Comparison of ENCODE assay signal across 16 cellular contexts in the genomic region with DNA sequence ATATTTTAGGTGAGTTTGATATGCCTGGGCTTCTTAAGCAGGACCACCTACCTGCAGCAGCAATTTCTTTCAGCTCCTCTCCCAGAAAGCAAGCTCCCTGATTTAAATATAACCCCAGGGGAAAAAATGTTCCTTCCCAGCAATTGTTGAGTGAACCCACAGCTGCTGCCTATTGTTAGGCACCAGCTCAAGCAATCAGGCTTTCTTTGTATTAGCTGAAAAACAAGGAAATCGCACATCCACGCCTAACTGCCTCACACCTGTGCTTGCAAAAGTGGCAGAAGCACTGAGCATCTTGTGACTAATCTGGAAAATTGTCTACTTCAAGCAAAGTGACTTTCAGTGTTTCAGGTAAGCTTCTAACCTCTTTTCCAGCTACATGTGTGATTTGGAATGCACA.
DNase-seq lines count a peak whose midpoint lies in the region; FAIRE-seq and TF ChIP-seq lines count a peak whose summit lies in the region.
"Had no signal": no experiment of that assay in that cellular context is flagged by ENCODE, and none has a peak within 500 bp of the region (broad histone marks: within the 10 kb centered on the region; RNA-seq: fewer than 3 reads in every experiment).

No MANE protein-coding gene starts in this region.

- H3K4me2 ChIP-seq in OCI-LY7 (ENCODE audit: low read length) = peak overlapping the region; percentile 32; the same call in 1 of the 2 replicates
- H3K4me2 ChIP-seq in neural cell (ENCODE audit: low read length) = no peak overlapping the region

- H3K9me3 ChIP-seq in ES-I3 (ENCODE audit: control insufficient read depth, insufficient read depth, low read length) (no peaks in the 10 kb centered on the region), OCI-LY7 (ENCODE audit: low read length) (no peaks in the 10 kb centered on the region), neural cell (ENCODE audit: low read length) (no peaks in the 10 kb centered on the region), ovary (no peaks in the 10 kb centered on the region)
- H3K9me3 ChIP-seq: Peyer's patch, right lobe of liver had no signal

- peak; percentile 72 for DNase-seq in NCI-H1436 treated with DMSO at 0.1 percent for 48 hours (lab: John Stamatoyannopoulos, UW)
- peak; percentile 60 for DNase-seq in OCI-LY7 (ENCODE audit: low spot score)
- no peak for DNase-seq in urothelium cell line (ENCODE audit: low spot score)
- no peak for DNase-seq in ovary
- DNase-seq in LoVo (ENCODE audit: low spot score) = no peak
- DNase-seq: activated T-cell treated with anti-CD3 and anti-CD28 coated beads, Interleukin-2, amount 50 U/mL, for 4 hours; CD4-positive, alpha-beta T cell; DND-41; effector memory CD4-positive, alpha-beta T cell; Kasumi-1; NCI-H187 treated with DMSO at 0.1 percent for 48 hours; NCI-H526; Peyer's patch; right lobe of liver had no signal

- 27 to 31% (median 29%) methylated on average over 2 of the region's 2 CpGs for WGBS in ovary, 3 donors

- H4K20me1 ChIP-seq in OCI-LY7 (ENCODE audit: insufficient read depth, low read length) = no peaks in the 10 kb centered on the region
- no peaks in the 10 kb centered on the region for H4K20me1 ChIP-seq in neural cell (ENCODE audit: insufficient read depth)

- no peak for TF ChIP-seq EP300 in neural cell (conservative IDR thresholded peaks at IDR 0.05; ENCODE audit: poor library complexity, severe bottlenecking)
- TF ChIP-seq EP300 in ovary (IDR thresholded peaks at IDR 0.05) = no peak

- TF ChIP-seq CTCF in OCI-LY7 (conservative IDR thresholded peaks at IDR 0.05; ENCODE audit: low read length) (no peak), neural cell (IDR thresholded peaks at IDR 0.05; ENCODE audit: poor library complexity, severe bottlenecking) (no peak), ovary (IDR thresholded peaks at IDR 0.05) (no peak)

- H3K79me2 ChIP-seq in OCI-LY7 (ENCODE audit: insufficient read depth, low read depth, low read length) (no peaks in the 10 kb centered on the region), neural cell (replicated peaks; ENCODE audit: insufficient read depth, low read length) (no peaks in the 10 kb centered on the region)

- H3K9ac ChIP-seq in ES-I3 (ENCODE audit: low read depth, low read length) = peak overlapping the region; percentile 48
- H3K9ac ChIP-seq in neural cell (ENCODE audit: low read length) = no peak overlapping the region

- H3K27me3 ChIP-seq in neural cell (ENCODE audit: insufficient read depth, low read depth, low read length) (no peaks in the 10 kb centered on the region), ovary (no peaks in the 10 kb centered on the region)
- H3K27me3 ChIP-seq: Peyer's patch, right lobe of liver had no signal

- no peaks in the 10 kb centered on the region for H3K36me3 ChIP-seq in ES-I3 (ENCODE audit: insufficient read depth, low read length)
- H3K36me3 ChIP-seq in OCI-LY7 (ENCODE audit: insufficient read depth, low read length) = no peaks in the 10 kb centered on the region
- H3K36me3 ChIP-seq in neural cell (ENCODE audit: insufficient read depth, low read length) = no peaks in the 10 kb centered on the region
- no peaks in the 10 kb centered on the region for H3K36me3 ChIP-seq in ovary
- H3K36me3 ChIP-seq: Peyer's patch, right lobe of liver had no signal

- H3K4me3 ChIP-seq in OCI-LY7 (ENCODE audit: low read depth, low read length, poor library complexity, severe bottlenecking) = no peak overlapping the region
- peak overlapping the region; percentile 15 for H3K4me3 ChIP-seq in neural cell (ENCODE audit: low read length)
- H3K4me3 ChIP-seq in ovary = no peak overlapping the region
- H3K4me3 ChIP-seq: Peyer's patch, right lobe of liver had no signal

- CTCF ChIA-PET in OCI-LY7 (lab: Charles Lee; ENCODE audit: unreplicated experiment) = interaction anchor here (0.6 kb wide), 1 partner anchor 9 kb away, joined by 3 read pairs; no protein-coding TSS in a partner anchor

- POLR2A ChIA-PET in OCI-LY7 (lab: Charles Lee) = interaction anchor here (1.9 kb wide), 1 partner anchor 24 kb away, joined by 5 read pairs; no protein-coding TSS in a partner anchor

- no peak for TF ChIP-seq RAD21 in neural cell (conservative IDR thresholded peaks at IDR 0.05)

- H3K27ac ChIP-seq in OCI-LY7 (ENCODE audit: low read depth, low read length, poor library complexity, severe bottlenecking) = peak overlapping the region; percentile 62
- H3K27ac ChIP-seq in neural cell (ENCODE audit: low read length) = no peak overlapping the region
- no peak overlapping the region for H3K27ac ChIP-seq in ovary
- H3K27ac ChIP-seq: Peyer's patch, right lobe of liver had no signal

- H3K9me2 ChIP-seq in OCI-LY7 (ENCODE audit: insufficient read depth, low read length) (no peaks in the 10 kb centered on the region), neural cell (ENCODE audit: insufficient read depth, low read length) (no peaks in the 10 kb centered on the region)

- intact Hi-C loops in OCI-LY7 (cut with micrococcal nuclease; ENCODE audit: unreplicated experiment) (no loop called here), ovary (cut with DNase I) (no loop called here)

- BruUV-seq in OCI-LY7 (replicated peaks; lab: Mats Ljungman, UMichigan) = no TSS peak

- no peaks in the 10 kb centered on the region for H3F3A ChIP-seq in neural cell (ENCODE audit: insufficient read depth, low read length, poor library complexity, severe bottlenecking)

- H3K4me1 ChIP-seq in ES-I3 (ENCODE audit: insufficient read depth, low read length) (peaks cover 52% of the 10 kb centered on the region), OCI-LY7 (ENCODE audit: insufficient read depth, low read length, poor library complexity, severe bottlenecking) (peaks cover 27% of the 10 kb centered on the region), ovary (ENCODE audit: insufficient read depth) (no peaks in the 10 kb centered on the region)
- H3K4me1 ChIP-seq: Peyer's patch, right lobe of liver had no signal

- H2AFZ ChIP-seq in OCI-LY7 (ENCODE audit: low read length) (no peak overlapping the region), neural cell (ENCODE audit: low read depth, low read length) (no peak overlapping the region)

- FAIRE-seq in urothelium cell line (lab: Jason Lieb, UNC) = no peak

- TF ChIP-seq POLR2A in ovary (IDR thresholded peaks at IDR 0.05) = no peak

TF ChIP-seq in neural cell, 6 proteins besides CTCF, POLR2A, EP300 and RAD21:
- TF ChIP-seq EZH2 (IDR thresholded peaks at IDR 0.05; ENCODE audit: borderline replicate concordance, insufficient read depth, low read length, poor library complexity, severe bottlenecking) (no peak), POLR2AphosphoS5 (IDR thresholded peaks at IDR 0.05) (no peak), MXI1 (conservative IDR thresholded peaks at IDR 0.05; ENCODE audit: poor library complexity, severe bottlenecking) (no peak), TAF1 (IDR thresholded peaks at IDR 0.05; ENCODE audit: low read depth) (no peak)

Comparison
In these comparisons a context has a peak if more than half of its experiments do, and no peak if none do; other contexts are left out.
1. DNase-seq: peak in NCI-H1436 treated with DMSO at 0.1 percent for 48 hours (single experiment) and OCI-LY7 (single experiment); none in urothelium cell line (single experiment), ovary (0 of 5) and LoVo (single experiment).